In the genomic region with DNA sequence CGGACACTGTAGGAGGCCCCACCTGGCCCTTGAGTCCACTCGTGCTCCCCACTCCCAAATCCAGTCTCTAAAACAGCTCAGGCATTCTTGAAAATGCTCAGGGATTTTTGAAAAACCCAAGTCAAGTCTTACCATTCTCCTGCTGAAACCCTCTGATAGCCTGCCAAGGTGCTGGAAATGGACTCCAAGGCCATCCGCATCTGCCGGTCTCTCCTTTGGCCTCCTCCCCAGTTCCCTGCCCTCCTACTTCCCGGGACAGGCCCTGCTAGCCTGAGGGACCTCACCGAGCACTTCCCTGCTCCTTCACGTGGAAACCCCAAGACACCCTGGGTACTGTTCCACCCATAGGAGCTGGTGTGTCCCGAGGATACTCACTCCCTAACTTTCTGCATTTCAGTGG, we compare ENCODE assay signal across 19 cellular contexts.
"Had no signal": no experiment of that assay in that cellular context is flagged by ENCODE, and none has a peak within 500 bp of the region (broad histone marks: within the 10 kb centered on the region; RNA-seq: fewer than 3 reads in every experiment).

No MANE protein-coding gene starts in this region.

- H3K36me3 Mint-ChIP-seq: activated naive CD8-positive, alpha-beta T cell treated with anti-CD3 and anti-CD28 coated beads, Interleukin-2, amount 10 ng/mL, durations not matched to agents 7 days and 5 days; WTC11 had no signal

- ATAC-seq: WTC11 had no signal

- H3K27ac ChIP-seq: ascending aorta, pancreas, transverse colon had no signal

- H3K4me1 ChIP-seq: pancreas had no signal

- DNase-seq: activated CD4-positive, alpha-beta T cell treated with anti-CD3 and anti-CD28 coated beads for 4 hours; activated CD8-positive, alpha-beta memory T cell treated with anti-CD3 and anti-CD28 coated beads, Interleukin-2, amount 50 U/mL, for 4 hours; activated CD8-positive, alpha-beta T cell treated with anti-CD3 and anti-CD28 coated beads, Interleukin-2, amount 10 ng/mL, durations not matched to agents 7 days and 5 days; activated gamma-delta T cell treated with Interleukin-2 at 50 U/mL for 16 hours; activated naive CD8-positive, alpha-beta T cell treated with anti-CD3 and anti-CD28 coated beads, Interleukin-2, amount 10 ng/mL, durations not matched to agents 7 days and 5 days; activated T-cell treated with anti-CD3 and anti-CD28 coated beads, Interleukin-2, amount 50 U/mL, for 48 hours; effector memory CD4-positive, alpha-beta T cell; foreskin fibroblast; hypothalamus; kidney glomerular epithelial cell; stimulated activated CD4-positive, alpha-beta T cell treated with anti-CD3 and anti-CD28 coated beads, Interleukin-1b, Interleukin-23, amount 100 ng/mL, for 48 hours; SW 1271; transverse colon had no signal

- H3K27ac Mint-ChIP-seq: activated CD8-positive, alpha-beta T cell treated with anti-CD3 and anti-CD28 coated beads, Interleukin-2, amount 10 ng/mL, durations not matched to agents 7 days and 5 days; activated naive CD8-positive, alpha-beta T cell treated with anti-CD3 and anti-CD28 coated beads, Interleukin-2, amount 10 ng/mL, durations not matched to agents 7 days and 5 days; WTC11 had no signal

- H3K9me3 Mint-ChIP-seq: activated naive CD8-positive, alpha-beta T cell treated with anti-CD3 and anti-CD28 coated beads, Interleukin-2, amount 10 ng/mL, durations not matched to agents 7 days and 5 days; dendritic cell treated with granulocyte-macrophage colony-stimulating factor and Interleukin-4, amounts not matched to agents 40 ng/mL and 50 ng/mL, for 4 days; neural crest cell had no signal

- H3K36me3 ChIP-seq: ascending aorta, pancreas, transverse colon had no signal

- H3K4me3 Mint-ChIP-seq: activated CD8-positive, alpha-beta T cell treated with anti-CD3 and anti-CD28 coated beads, Interleukin-2, amount 10 ng/mL, durations not matched to agents 7 days and 5 days; activated naive CD8-positive, alpha-beta T cell treated with anti-CD3 and anti-CD28 coated beads, Interleukin-2, amount 10 ng/mL, durations not matched to agents 7 days and 5 days; dendritic cell treated with granulocyte-macrophage colony-stimulating factor and Interleukin-4, amounts not matched to agents 40 ng/mL and 50 ng/mL, for 4 days; neural crest cell; WTC11 had no signal

- H3K27me3 ChIP-seq: ascending aorta, pancreas, transverse colon had no signal

- H3K4me3 ChIP-seq: ascending aorta, pancreas, transverse colon had no signal

- H3K9me3 ChIP-seq: ascending aorta, pancreas, transverse colon had no signal

- FAIRE-seq: pancreas, TTC549 had no signal
